Comparison of ENCODE assay signal across 2 cellular contexts in the genomic region with DNA sequence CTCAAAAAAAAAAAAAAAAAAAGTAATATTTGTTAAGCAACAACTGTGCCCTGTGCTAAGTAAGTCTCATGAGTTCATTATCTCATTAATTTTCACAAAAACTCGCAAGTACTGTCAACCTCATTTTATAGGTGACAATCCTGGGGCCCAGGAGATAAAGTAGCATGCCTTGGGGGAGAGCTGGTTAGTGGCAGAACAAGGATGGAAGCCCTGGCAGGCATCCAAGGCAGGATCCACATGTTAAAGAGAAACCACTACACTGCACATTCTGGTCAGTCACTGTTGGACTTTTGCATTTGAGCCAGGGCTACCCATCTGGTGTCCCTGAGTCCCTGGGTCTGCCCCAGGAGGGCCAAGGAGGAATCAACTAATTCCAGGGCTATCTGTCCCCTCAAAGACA.
TF ChIP-seq lines count a peak whose summit lies in the region.

No MANE protein-coding gene starts in this region.

TF ChIP-seq in HEK293, 187 proteins besides CTCF, POLR2A, EP300 and RAD21:
- TF ChIP-seq SCRT1 (tag by site-specific recombination; IDR thresholded peaks at IDR 0.05; ENCODE audit: borderline replicate concordance) (no peak), ZNF776 (tag by site-specific recombination; IDR thresholded peaks at IDR 0.05; ENCODE audit: borderline replicate concordance) (no peak), BCL11A (tag by site-specific recombination; IDR thresholded peaks at IDR 0.05; ENCODE audit: low read depth) (no peak), ZNF600 (tag by site-specific recombination; IDR thresholded peaks at IDR 0.05) (0 out of 2 replicates have a peak, but pooled peaks have one; percentile 28), ZBTB17 (tag by site-specific recombination; IDR thresholded peaks at IDR 0.05) (0 out of 2 replicates have a peak, but pooled peaks have one; percentile 27), GLIS1 (tag by site-specific recombination; IDR thresholded peaks at IDR 0.05) (peak; percentile 8; the same call in 1 of the 2 replicates)
- TF ChIP-seq, protein P1, sequence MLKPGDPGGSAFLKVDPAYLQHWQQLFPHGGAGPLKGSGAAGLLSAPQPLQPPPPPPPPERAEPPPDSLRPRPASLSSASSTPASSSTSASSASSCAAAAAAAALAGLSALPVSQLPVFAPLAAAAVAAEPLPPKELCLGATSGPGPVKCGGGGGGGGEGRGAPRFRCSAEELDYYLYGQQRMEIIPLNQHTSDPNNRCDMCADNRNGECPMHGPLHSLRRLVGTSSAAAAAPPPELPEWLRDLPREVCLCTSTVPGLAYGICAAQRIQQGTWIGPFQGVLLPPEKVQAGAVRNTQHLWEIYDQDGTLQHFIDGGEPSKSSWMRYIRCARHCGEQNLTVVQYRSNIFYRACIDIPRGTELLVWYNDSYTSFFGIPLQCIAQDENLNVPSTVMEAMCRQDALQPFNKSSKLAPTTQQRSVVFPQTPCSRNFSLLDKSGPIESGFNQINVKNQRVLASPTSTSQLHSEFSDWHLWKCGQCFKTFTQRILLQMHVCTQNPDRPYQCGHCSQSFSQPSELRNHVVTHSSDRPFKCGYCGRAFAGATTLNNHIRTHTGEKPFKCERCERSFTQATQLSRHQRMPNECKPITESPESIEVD (tag by site-specific recombination; IDR thresholded peaks at IDR 0.05): peak; percentile 34; the same call in 1 of the 2 replicates

TF ChIP-seq in HepG2, 621 proteins besides CTCF, POLR2A, EP300 and RAD21 (continues in another document):
- TF ChIP-seq LCORL (IDR thresholded peaks at IDR 0.05) (no peak), LCORL (CRISPR knock-in tag; IDR thresholded peaks at IDR 0.05) (0 out of 2 replicates have a peak, but pooled peaks have one; percentile 21), SSRP1 (CRISPR knock-in tag; IDR thresholded peaks at IDR 0.05) (no peak), IRX3 (CRISPR knock-in tag; IDR thresholded peaks at IDR 0.05; ENCODE audit: borderline replicate concordance, low read depth) (no peak), SRF (IDR thresholded peaks at IDR 0.05; ENCODE audit: low read depth, low read length) (no peak), BCL6 (CRISPR knock-in tag; IDR thresholded peaks at IDR 0.05) (no peak), SMAD3 (CRISPR knock-in tag; IDR thresholded peaks at IDR 0.05) (no peak), MBD4 (IDR thresholded peaks at IDR 0.05; ENCODE audit: borderline replicate concordance, low read length) (no peak), CREB1 (IDR thresholded peaks at IDR 0.05) (no peak), CREB1 (CRISPR knock-in tag; IDR thresholded peaks at IDR 0.05) (no peak), ZNF558 (CRISPR knock-in tag; IDR thresholded peaks at IDR 0.05; ENCODE audit: borderline replicate concordance) (no peak), ZNF549 (CRISPR knock-in tag; IDR thresholded peaks at IDR 0.05) (no peak), ZEB1 (IDR thresholded peaks at IDR 0.05; ENCODE audit: insufficient replicate concordance, low read depth) (no peak), SIX4 (CRISPR knock-in tag; IDR thresholded peaks at IDR 0.05) (no peak), MYNN (CRISPR knock-in tag; IDR thresholded peaks at IDR 0.05; ENCODE audit: low read depth) (no peak), ZNF501 (CRISPR knock-in tag; IDR thresholded peaks at IDR 0.05) (0 out of 2 replicates have a peak, but pooled peaks have one; percentile 31), ZNF572 (CRISPR knock-in tag; IDR thresholded peaks at IDR 0.05) (no peak), ZNF768 (CRISPR knock-in tag; IDR thresholded peaks at IDR 0.05) (no peak), KAT8 (CRISPR knock-in tag; IDR thresholded peaks at IDR 0.05) (0 out of 2 replicates have a peak, but pooled peaks have one; percentile 13), SRY (CRISPR knock-in tag; IDR thresholded peaks at IDR 0.05) (no peak), ZKSCAN5 (CRISPR knock-in tag; IDR thresholded peaks at IDR 0.05) (no peak), ZNF570 (CRISPR knock-in tag; IDR thresholded peaks at IDR 0.05; ENCODE audit: borderline replicate concordance) (no peak), ZNF331 (CRISPR knock-in tag; IDR thresholded peaks at IDR 0.05) (peak; percentile 33; the same call in 1 of the 2 replicates), SIN3B (IDR thresholded peaks at IDR 0.05; ENCODE audit: low read length) (no peak), ZNF337 (CRISPR knock-in tag; IDR thresholded peaks at IDR 0.05; ENCODE audit: borderline replicate concordance, low read depth) (no peak), NFE2 (CRISPR knock-in tag; IDR thresholded peaks at IDR 0.05) (no peak), ZNF253 (CRISPR knock-in tag; IDR thresholded peaks at IDR 0.05; ENCODE audit: borderline replicate concordance) (no peak), ELF3 (CRISPR knock-in tag; IDR thresholded peaks at IDR 0.05) (no peak), ZSCAN25 (CRISPR knock-in tag; IDR thresholded peaks at IDR 0.05) (peak; percentile 36; the same call in 1 of the 2 replicates), NFYC (CRISPR knock-in tag; IDR thresholded peaks at IDR 0.05) (no peak), ZNF629 (CRISPR knock-in tag; conservative IDR thresholded peaks at IDR 0.05) (no peak), ZNF121 (CRISPR knock-in tag; IDR thresholded peaks at IDR 0.05) (no peak), KLF16 (CRISPR knock-in tag; IDR thresholded peaks at IDR 0.05) (no peak), YEATS2 (CRISPR knock-in tag; IDR thresholded peaks at IDR 0.05; ENCODE audit: borderline replicate concordance) (no peak), SNAPC2 (CRISPR knock-in tag; IDR thresholded peaks at IDR 0.05) (no peak), ETV6 (CRISPR knock-in tag; conservative IDR thresholded peaks at IDR 0.05) (no peak), ATF7-NPFF (CRISPR knock-in tag; IDR thresholded peaks at IDR 0.05; ENCODE audit: low read depth) (no peak), ZNF333 (CRISPR knock-in tag; IDR thresholded peaks at IDR 0.05; ENCODE audit: borderline replicate concordance) (no peak), KAT7 (CRISPR knock-in tag; IDR thresholded peaks at IDR 0.05; ENCODE audit: borderline replicate concordance) (no peak), DPF2 (CRISPR knock-in tag; IDR thresholded peaks at IDR 0.05; ENCODE audit: borderline replicate concordance, low read depth) (no peak), MAF1 (CRISPR knock-in tag; IDR thresholded peaks at IDR 0.05; ENCODE audit: borderline replicate concordance) (no peak)
- TF ChIP-seq, protein P2, sequence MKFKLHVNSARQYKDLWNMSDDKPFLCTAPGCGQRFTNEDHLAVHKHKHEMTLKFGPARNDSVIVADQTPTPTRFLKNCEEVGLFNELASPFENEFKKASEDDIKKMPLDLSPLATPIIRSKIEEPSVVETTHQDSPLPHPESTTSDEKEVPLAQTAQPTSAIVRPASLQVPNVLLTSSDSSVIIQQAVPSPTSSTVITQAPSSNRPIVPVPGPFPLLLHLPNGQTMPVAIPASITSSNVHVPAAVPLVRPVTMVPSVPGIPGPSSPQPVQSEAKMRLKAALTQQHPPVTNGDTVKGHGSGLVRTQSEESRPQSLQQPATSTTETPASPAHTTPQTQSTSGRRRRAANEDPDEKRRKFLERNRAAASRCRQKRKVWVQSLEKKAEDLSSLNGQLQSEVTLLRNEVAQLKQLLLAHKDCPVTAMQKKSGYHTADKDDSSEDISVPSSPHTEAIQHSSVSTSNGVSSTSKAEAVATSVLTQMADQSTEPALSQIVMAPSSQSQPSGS (CRISPR knock-in tag; IDR thresholded peaks at IDR 0.05): no peak
- TF ChIP-seq, protein P3, sequence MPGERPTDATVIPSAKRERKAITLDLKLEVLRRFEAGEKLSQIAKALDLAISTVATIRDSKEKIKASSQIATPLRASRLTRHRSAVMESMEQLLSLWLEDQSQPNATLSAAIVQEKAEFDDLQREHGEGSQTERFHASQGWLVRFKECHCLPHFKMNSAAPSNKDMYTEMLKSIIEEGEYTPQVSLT (CRISPR knock-in tag; IDR thresholded peaks at IDR 0.05; ENCODE audit: borderline replicate concordance, low read depth): no peak
- TF ChIP-seq, protein P4, sequence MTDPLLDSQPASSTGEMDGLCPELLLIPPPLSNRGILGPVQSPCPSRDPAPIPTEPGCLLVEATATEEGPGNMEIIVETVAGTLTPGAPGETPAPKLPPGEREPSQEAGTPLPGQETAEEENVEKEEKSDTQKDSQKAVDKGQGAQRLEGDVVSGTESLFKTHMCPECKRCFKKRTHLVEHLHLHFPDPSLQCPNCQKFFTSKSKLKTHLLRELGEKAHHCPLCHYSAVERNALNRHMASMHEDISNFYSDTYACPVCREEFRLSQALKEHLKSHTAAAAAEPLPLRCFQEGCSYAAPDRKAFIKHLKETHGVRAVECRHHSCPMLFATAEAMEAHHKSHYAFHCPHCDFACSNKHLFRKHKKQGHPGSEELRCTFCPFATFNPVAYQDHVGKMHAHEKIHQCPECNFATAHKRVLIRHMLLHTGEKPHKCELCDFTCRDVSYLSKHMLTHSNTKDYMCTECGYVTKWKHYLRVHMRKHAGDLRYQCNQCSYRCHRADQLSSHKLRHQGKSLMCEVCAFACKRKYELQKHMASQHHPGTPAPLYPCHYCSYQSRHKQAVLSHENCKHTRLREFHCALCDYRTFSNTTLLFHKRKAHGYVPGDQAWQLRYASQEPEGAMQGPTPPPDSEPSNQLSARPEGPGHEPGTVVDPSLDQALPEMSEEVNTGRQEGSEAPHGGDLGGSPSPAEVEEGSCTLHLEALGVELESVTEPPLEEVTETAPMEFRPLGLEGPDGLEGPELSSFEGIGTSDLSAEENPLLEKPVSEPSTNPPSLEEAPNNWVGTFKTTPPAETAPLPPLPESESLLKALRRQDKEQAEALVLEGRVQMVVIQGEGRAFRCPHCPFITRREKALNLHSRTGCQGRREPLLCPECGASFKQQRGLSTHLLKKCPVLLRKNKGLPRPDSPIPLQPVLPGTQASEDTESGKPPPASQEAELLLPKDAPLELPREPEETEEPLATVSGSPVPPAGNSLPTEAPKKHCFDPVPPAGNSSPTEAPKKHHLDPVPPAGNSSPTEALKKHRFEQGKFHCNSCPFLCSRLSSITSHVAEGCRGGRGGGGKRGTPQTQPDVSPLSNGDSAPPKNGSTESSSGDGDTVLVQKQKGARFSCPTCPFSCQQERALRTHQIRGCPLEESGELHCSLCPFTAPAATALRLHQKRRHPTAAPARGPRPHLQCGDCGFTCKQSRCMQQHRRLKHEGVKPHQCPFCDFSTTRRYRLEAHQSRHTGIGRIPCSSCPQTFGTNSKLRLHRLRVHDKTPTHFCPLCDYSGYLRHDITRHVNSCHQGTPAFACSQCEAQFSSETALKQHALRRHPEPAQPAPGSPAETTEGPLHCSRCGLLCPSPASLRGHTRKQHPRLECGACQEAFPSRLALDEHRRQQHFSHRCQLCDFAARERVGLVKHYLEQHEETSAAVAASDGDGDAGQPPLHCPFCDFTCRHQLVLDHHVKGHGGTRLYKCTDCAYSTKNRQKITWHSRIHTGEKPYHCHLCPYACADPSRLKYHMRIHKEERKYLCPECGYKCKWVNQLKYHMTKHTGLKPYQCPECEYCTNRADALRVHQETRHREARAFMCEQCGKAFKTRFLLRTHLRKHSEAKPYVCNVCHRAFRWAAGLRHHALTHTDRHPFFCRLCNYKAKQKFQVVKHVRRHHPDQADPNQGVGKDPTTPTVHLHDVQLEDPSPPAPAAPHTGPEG (CRISPR knock-in tag; IDR thresholded peaks at IDR 0.05): no peak
- TF ChIP-seq, protein P5, sequence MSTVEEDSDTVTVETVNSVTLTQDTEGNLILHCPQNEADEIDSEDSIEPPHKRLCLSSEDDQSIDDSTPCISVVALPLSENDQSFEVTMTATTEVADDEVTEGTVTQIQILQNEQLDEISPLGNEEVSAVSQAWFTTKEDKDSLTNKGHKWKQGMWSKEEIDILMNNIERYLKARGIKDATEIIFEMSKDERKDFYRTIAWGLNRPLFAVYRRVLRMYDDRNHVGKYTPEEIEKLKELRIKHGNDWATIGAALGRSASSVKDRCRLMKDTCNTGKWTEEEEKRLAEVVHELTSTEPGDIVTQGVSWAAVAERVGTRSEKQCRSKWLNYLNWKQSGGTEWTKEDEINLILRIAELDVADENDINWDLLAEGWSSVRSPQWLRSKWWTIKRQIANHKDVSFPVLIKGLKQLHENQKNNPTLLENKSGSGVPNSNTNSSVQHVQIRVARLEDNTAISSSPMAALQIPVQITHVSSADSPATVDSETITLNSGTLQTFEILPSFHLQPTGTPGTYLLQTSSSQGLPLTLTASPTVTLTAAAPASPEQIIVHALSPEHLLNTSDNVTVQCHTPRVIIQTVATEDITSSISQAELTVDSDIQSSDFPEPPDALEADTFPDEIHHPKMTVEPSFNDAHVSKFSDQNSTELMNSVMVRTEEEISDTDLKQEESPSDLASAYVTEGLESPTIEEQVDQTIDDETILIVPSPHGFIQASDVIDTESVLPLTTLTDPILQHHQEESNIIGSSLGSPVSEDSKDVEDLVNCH (CRISPR knock-in tag; IDR thresholded peaks at IDR 0.05): no peak
- TF ChIP-seq, protein P6, sequence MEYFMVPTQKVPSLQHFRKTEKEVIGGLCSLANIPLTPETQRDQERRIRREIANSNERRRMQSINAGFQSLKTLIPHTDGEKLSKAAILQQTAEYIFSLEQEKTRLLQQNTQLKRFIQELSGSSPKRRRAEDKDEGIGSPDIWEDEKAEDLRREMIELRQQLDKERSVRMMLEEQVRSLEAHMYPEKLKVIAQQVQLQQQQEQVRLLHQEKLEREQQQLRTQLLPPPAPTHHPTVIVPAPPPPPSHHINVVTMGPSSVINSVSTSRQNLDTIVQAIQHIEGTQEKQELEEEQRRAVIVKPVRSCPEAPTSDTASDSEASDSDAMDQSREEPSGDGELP (IDR thresholded peaks at IDR 0.05; ENCODE audit: borderline replicate concordance, low read depth): peak; percentile 35; the same call in 1 of the 2 replicates
- TF ChIP-seq, protein P7, sequence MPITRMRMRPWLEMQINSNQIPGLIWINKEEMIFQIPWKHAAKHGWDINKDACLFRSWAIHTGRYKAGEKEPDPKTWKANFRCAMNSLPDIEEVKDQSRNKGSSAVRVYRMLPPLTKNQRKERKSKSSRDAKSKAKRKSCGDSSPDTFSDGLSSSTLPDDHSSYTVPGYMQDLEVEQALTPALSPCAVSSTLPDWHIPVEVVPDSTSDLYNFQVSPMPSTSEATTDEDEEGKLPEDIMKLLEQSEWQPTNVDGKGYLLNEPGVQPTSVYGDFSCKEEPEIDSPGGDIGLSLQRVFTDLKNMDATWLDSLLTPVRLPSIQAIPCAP (CRISPR knock-in tag; IDR thresholded peaks at IDR 0.05; ENCODE audit: low read depth): no peak
- TF ChIP-seq, protein P8, sequence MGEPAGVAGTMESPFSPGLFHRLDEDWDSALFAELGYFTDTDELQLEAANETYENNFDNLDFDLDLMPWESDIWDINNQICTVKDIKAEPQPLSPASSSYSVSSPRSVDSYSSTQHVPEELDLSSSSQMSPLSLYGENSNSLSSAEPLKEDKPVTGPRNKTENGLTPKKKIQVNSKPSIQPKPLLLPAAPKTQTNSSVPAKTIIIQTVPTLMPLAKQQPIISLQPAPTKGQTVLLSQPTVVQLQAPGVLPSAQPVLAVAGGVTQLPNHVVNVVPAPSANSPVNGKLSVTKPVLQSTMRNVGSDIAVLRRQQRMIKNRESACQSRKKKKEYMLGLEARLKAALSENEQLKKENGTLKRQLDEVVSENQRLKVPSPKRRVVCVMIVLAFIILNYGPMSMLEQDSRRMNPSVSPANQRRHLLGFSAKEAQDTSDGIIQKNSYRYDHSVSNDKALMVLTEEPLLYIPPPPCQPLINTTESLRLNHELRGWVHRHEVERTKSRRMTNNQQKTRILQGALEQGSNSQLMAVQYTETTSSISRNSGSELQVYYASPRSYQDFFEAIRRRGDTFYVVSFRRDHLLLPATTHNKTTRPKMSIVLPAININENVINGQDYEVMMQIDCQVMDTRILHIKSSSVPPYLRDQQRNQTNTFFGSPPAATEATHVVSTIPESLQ (CRISPR knock-in tag; conservative IDR thresholded peaks at IDR 0.05): no peak
